Comparison of ENCODE assay signal across 26 cellular contexts in the genomic region with DNA sequence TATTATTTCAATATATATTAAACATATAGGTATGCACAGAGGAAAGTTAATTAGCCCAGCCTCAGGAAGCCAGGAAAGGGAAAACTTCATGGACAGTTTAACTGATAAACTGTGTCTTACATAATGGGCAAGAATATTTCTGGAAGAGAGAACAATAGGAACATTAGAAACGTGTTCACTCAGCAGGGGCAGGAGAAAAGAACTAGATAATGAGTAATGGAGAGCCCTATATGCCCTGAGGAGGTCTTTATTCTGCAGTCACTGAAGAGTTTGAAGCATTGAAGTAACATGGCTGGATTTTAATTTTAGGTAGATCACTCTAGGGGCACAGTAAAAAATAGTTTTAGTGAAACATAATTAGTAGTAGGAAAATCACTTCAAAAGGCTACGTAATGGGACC.
"Had no signal": no experiment of that assay in that cellular context is flagged by ENCODE, and none has a peak within 500 bp of the region (broad histone marks: within the 10 kb centered on the region; RNA-seq: fewer than 3 reads in every experiment).

No MANE protein-coding gene starts in this region.

- ATAC-seq: activated CD4-positive, alpha-beta T cell treated with anti-CD3 and anti-CD28 coated beads for 36 hours; activated T-cell treated with anti-CD3 and anti-CD28 coated beads, Interleukin-2, amount 50 U/mL, for 4 hours; left ventricle myocardium superior; natural killer cell; psoas muscle; right lobe of liver; T-cell; upper lobe of right lung had no signal

- H3K27me3 Mint-ChIP-seq: activated CD4-positive, alpha-beta T cell treated with anti-CD3 and anti-CD28 coated beads for 36 hours; activated naive CD8-positive, alpha-beta T cell treated with anti-CD3 and anti-CD28 coated beads for 36 hours; stimulated activated naive CD8-positive, alpha-beta T cell treated with anti-CD3 and anti-CD28 coated beads, Interleukin-15, Interleukin-2, amounts not matched to agents 100 ng/mL and 50 ng/mL, for 24 hours; T-cell had no signal

- H3K27me3 ChIP-seq: breast epithelium, colonic mucosa, neutrophil, ovary, right lobe of liver, thyroid gland, upper lobe of right lung had no signal

- H3K9me3 Mint-ChIP-seq: activated naive CD8-positive, alpha-beta T cell treated with anti-CD3 and anti-CD28 coated beads for 36 hours; activated T-cell treated with anti-CD3 and anti-CD28 coated beads, Interleukin-2, amount 50 U/mL, for 4 hours; natural killer cell; stimulated activated naive CD8-positive, alpha-beta T cell treated with anti-CD3 and anti-CD28 coated beads, Interleukin-15, Interleukin-2, amounts not matched to agents 100 ng/mL and 50 ng/mL, for 24 hours; T-cell had no signal

- FAIRE-seq: TTC549 had no signal

- DNase-seq: activated CD4-positive, alpha-beta T cell treated with anti-CD3 and anti-CD28 coated beads for 36 hours; activated CD4-positive, alpha-beta T cell treated with anti-CD3 and anti-CD28 coated beads, Interleukin-2, amount 50 U/mL, for 4 hours; activated CD8-positive, alpha-beta memory T cell treated with anti-CD3 and anti-CD28 coated beads, Interleukin-2, amount 50 U/mL, for 48 hours; activated naive CD4-positive, alpha-beta T cell treated with Interleukin-2 at 50 U/mL for 16 hours; activated naive CD8-positive, alpha-beta T cell treated with anti-CD3 and anti-CD28 coated beads for 36 hours; activated T-cell treated with anti-CD3 and anti-CD28 coated beads, Interleukin-2, amount 50 U/mL, for 4 hours; amniotic stem cell; colonic mucosa; foreskin melanocyte; kidney glomerular epithelial cell; left ventricle myocardium superior; midbrain; natural killer cell; ovary; psoas muscle; right lobe of liver; stimulated activated CD4-positive, alpha-beta T cell treated with anti-CD3 and anti-CD28 coated beads, Interleukin-1b, Interleukin-23, amount 100 ng/mL, for 48 hours; substantia nigra; T-cell; thyroid gland; upper lobe of right lung had no signal

- H3K27ac ChIP-seq: breast epithelium, colonic mucosa, neutrophil, ovary, psoas muscle, thyroid gland, upper lobe of right lung had no signal

- H3K4me3 ChIP-seq: breast epithelium, colonic mucosa, ovary, psoas muscle, right lobe of liver, skin epidermis, thyroid gland, upper lobe of right lung had no signal

- H3K4me1 ChIP-seq: breast epithelium, colonic mucosa had no signal

- H3K4me3 Mint-ChIP-seq: activated CD4-positive, alpha-beta T cell treated with anti-CD3 and anti-CD28 coated beads for 36 hours; activated naive CD8-positive, alpha-beta T cell treated with anti-CD3 and anti-CD28 coated beads for 36 hours; activated T-cell treated with anti-CD3 and anti-CD28 coated beads, Interleukin-2, amount 50 U/mL, for 4 hours; stimulated activated naive CD8-positive, alpha-beta T cell treated with anti-CD3 and anti-CD28 coated beads, Interleukin-15, Interleukin-2, amounts not matched to agents 100 ng/mL and 50 ng/mL, for 24 hours; T-cell had no signal

- H3K36me3 ChIP-seq: breast epithelium, colonic mucosa, neutrophil, ovary, right lobe of liver, thyroid gland, upper lobe of right lung had no signal

- H3K9me3 ChIP-seq: breast epithelium, colonic mucosa, neutrophil, ovary, psoas muscle, right lobe of liver, thyroid gland, upper lobe of right lung had no signal

- H3K36me3 Mint-ChIP-seq: activated naive CD8-positive, alpha-beta T cell treated with anti-CD3 and anti-CD28 coated beads for 36 hours; natural killer cell had no signal

- H3K27ac Mint-ChIP-seq: activated CD4-positive, alpha-beta T cell treated with anti-CD3 and anti-CD28 coated beads for 36 hours; activated naive CD8-positive, alpha-beta T cell treated with anti-CD3 and anti-CD28 coated beads for 36 hours; natural killer cell; stimulated activated naive CD8-positive, alpha-beta T cell treated with anti-CD3 and anti-CD28 coated beads, Interleukin-15, Interleukin-2, amounts not matched to agents 100 ng/mL and 50 ng/mL, for 24 hours; T-cell had no signal
